Comparison of ENCODE assay signal across 9 cellular contexts in the genomic region with DNA sequence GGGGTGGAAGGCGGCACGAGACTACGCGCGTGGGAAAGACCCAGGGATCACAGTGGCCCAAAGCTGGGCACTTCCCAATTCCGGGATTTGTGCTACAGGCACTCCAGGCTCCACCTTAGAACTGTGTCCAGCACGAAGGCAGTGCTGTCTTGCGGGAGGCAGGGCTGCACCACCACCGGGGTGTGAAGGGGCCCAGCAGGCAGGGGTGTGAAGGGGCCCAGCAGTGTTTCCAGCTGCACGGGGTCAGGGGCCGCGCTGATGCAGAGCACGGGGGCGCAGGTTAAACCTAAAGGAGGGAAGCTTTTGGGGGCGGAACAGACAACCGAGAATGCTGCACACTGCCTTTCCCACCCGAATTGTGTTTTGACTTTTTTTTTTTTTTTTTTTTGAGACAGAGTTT. TPM values are rescaled to one million over a fixed set of nuclear protein-coding genes. Genes with fewer than 3 reads are reported as not detected.
DNase-seq lines count a peak whose midpoint lies in the region; ATAC-seq and TF ChIP-seq lines count a peak whose summit lies in the region.
"Had no signal": no experiment of that assay in that cellular context is flagged by ENCODE, and none has a peak within 500 bp of the region (broad histone marks: within the 10 kb centered on the region; RNA-seq: fewer than 3 reads in every experiment).

No MANE protein-coding gene starts in this region.

- peaks cover 0 to 24% (median 8%) of the 10 kb centered on the region in 5 donors for H3K4me1 ChIP-seq in subcutaneous abdominal adipose tissue (ENCODE audit: control insufficient read depth in 5 of 5, insufficient read depth in 5 of 5, low read length in 5 of 5)

- H3K9me3 ChIP-seq in subcutaneous abdominal adipose tissue (ENCODE audit: control insufficient read depth in 5 of 5, low read length in 5 of 5) = no peaks in the 10 kb centered on the region

- H3K4me1 Mint-ChIP-seq in activated T-cell treated with anti-CD3 and anti-CD28 coated beads, Interleukin-2, amount 50 U/mL, for 4 hours (ENCODE audit: low read depth) = peaks cover 34% of the 10 kb centered on the region
- peaks cover 54% of the 10 kb centered on the region for H3K4me1 Mint-ChIP-seq in activated CD8-positive, alpha-beta T cell treated with anti-CD3 and anti-CD28 coated beads for 36 hours (ENCODE audit: low read depth)

- CTCF ChIA-PET in activated CD8-positive, alpha-beta T cell treated with anti-CD3 and anti-CD28 coated beads for 36 hours (lab: Charles Lee) = interaction anchor here (1.2 kb wide), 1 partner anchor 176 kb away, joined by 3 read pairs; no protein-coding TSS in a partner anchor

- H3K27ac ChIP-seq in layer of hippocampus (ENCODE audit: low read depth, low read length) (peak overlapping the region; percentile 80), subcutaneous abdominal adipose tissue (ENCODE audit: low read depth, low read length) (peak overlapping the region; percentile 82)

- H3K9ac ChIP-seq in subcutaneous abdominal adipose tissue (ENCODE audit: low read length in 5 of 5) = no peak overlapping the region

- H3K27ac Mint-ChIP-seq in activated CD8-positive, alpha-beta T cell treated with anti-CD3 and anti-CD28 coated beads for 36 hours = peak overlapping the region; percentile 88

- peak overlapping the region in 2 of 5 donors; percentile 76 to 84 for H3K4me3 ChIP-seq in subcutaneous abdominal adipose tissue (ENCODE audit: low read depth in 1 of 5, low read length in 5 of 5)

- peak overlapping the region; percentile 89 for H3K4me3 Mint-ChIP-seq in activated T-cell treated with anti-CD3 and anti-CD28 coated beads, Interleukin-2, amount 50 U/mL, for 4 hours
- peak overlapping the region; percentile 93 for H3K4me3 Mint-ChIP-seq in activated CD8-positive, alpha-beta T cell treated with anti-CD3 and anti-CD28 coated beads for 36 hours

- peaks cover 17% of the 10 kb centered on the region for H3K36me3 Mint-ChIP-seq in activated T-cell treated with anti-CD3 and anti-CD28 coated beads, Interleukin-2, amount 50 U/mL, for 4 hours (ENCODE audit: insufficient read depth)
- peaks cover 26% of the 10 kb centered on the region for H3K36me3 Mint-ChIP-seq in activated CD8-positive, alpha-beta T cell treated with anti-CD3 and anti-CD28 coated beads for 36 hours (ENCODE audit: low read depth)

- no peak for ATAC-seq in activated T-cell treated with anti-CD3 and anti-CD28 coated beads, Interleukin-2, amount 50 U/mL, for 4 hours
- ATAC-seq in activated CD8-positive, alpha-beta T cell treated with anti-CD3 and anti-CD28 coated beads for 36 hours = no peak

- intact Hi-C loops in activated CD8-positive, alpha-beta T cell treated with anti-CD3 and anti-CD28 coated beads for 36 hours (cut with micrococcal nuclease) = no loop called here

- H3K36me3 ChIP-seq in subcutaneous abdominal adipose tissue (ENCODE audit: control insufficient read depth in 5 of 5, insufficient read depth in 5 of 5, low read length in 5 of 5) = peaks cover under 1 to 27% (median 12%) of the 10 kb centered on the region in 5 donors

- POLR2A ChIA-PET in activated CD8-positive, alpha-beta T cell treated with anti-CD3 and anti-CD28 coated beads for 36 hours (lab: Charles Lee) = interaction anchor here (0.7 to 1.7 kb wide), 2 partner anchors 51 to 295 kb away, joined by 4 to 11 read pairs; no protein-coding TSS in a partner anchor

- H3K27me3 ChIP-seq in layer of hippocampus (ENCODE audit: control insufficient read depth, insufficient read depth, low read length) = no peaks in the 10 kb centered on the region
- no peaks in the 10 kb centered on the region for H3K27me3 ChIP-seq in subcutaneous abdominal adipose tissue (ENCODE audit: control insufficient read depth in 5 of 5, insufficient read depth in 4 of 5, low read length in 5 of 5)

- H3K9me3 Mint-ChIP-seq in activated T-cell treated with anti-CD3 and anti-CD28 coated beads, Interleukin-2, amount 50 U/mL, for 4 hours = no peaks in the 10 kb centered on the region
- H3K9me3 Mint-ChIP-seq in activated CD8-positive, alpha-beta T cell treated with anti-CD3 and anti-CD28 coated beads for 36 hours = no peaks in the 10 kb centered on the region

- TF ChIP-seq CTCF in activated CD8-positive, alpha-beta T cell treated with anti-CD3 and anti-CD28 coated beads for 36 hours (IDR thresholded peaks at IDR 0.05) = no peak

- DNase-seq in activated T-cell treated with anti-CD3 and anti-CD28 coated beads, Interleukin-2, amount 50 U/mL, for 4 hours = no peak
- DNase-seq in activated T-cell treated with anti-CD3 and anti-CD28 coated beads for 4 hours = no peak
- no peak for DNase-seq in activated CD8-positive, alpha-beta T cell treated with anti-CD3 and anti-CD28 coated beads for 36 hours
- DNase-seq in SKM-1 treated with dmso at 0.1 percent for 144 hours (lab: John Stamatoyannopoulos, UW; ENCODE audit: unreplicated experiment) = no peak
- no peak for DNase-seq in NCI-H1417 (lab: John Stamatoyannopoulos, UW)
- no peak for DNase-seq in SK-N-DZ (ENCODE audit: low spot score)
- DNase-seq: NCI-H2171 had no signal

- H3K27me3 Mint-ChIP-seq in activated T-cell treated with anti-CD3 and anti-CD28 coated beads, Interleukin-2, amount 50 U/mL, for 4 hours (ENCODE audit: low read depth) = no peaks in the 10 kb centered on the region
- no peaks in the 10 kb centered on the region for H3K27me3 Mint-ChIP-seq in activated CD8-positive, alpha-beta T cell treated with anti-CD3 and anti-CD28 coated beads for 36 hours

RNA-seq across cellular contexts. Expression of a gene that starts 1.1 kb away (rescaled TPM):
- total RNA-seq in activated T-cell treated with anti-CD3 and anti-CD28 coated beads, Interleukin-2, amount 50 U/mL, for 4 hours = 100 to 1,000 TPM in 2 of 3 donors, 10 to 100 TPM in 1; 98.9 to 107 (median 101) TPM
- 10 to 100 TPM; 87.1 to 92.4 TPM for total RNA-seq in activated CD8-positive, alpha-beta T cell treated with anti-CD3 and anti-CD28 coated beads for 36 hours
- polyA plus RNA-seq in SK-N-DZ (2014; cell fraction: cytosol; rRNA removed) = 101 and 115 TPM in 2 replicates
- 108 and 121 TPM in 2 replicates for polyA plus RNA-seq in SK-N-DZ (2014; cell fraction: nucleus; rRNA removed)

RNA-seq across cellular contexts. Expression of a gene that starts 51.2 kb away (rescaled TPM):
- 10 to 100 TPM; 17.2 to 22.8 (median 22.2) TPM for total RNA-seq in activated T-cell treated with anti-CD3 and anti-CD28 coated beads, Interleukin-2, amount 50 U/mL, for 4 hours
- total RNA-seq in activated CD8-positive, alpha-beta T cell treated with anti-CD3 and anti-CD28 coated beads for 36 hours = 10 to 100 TPM; 26.3 to 27.9 TPM
- 0.10 and 0.12 TPM in 2 replicates for polyA plus RNA-seq in SK-N-DZ (2014; cell fraction: cytosol; rRNA removed)
- polyA plus RNA-seq in SK-N-DZ (2014; cell fraction: nucleus; rRNA removed) = 0.39 and 1.3 TPM in 2 replicates

RNA-seq across cellular contexts. Expression of a gene that starts 52.2 kb away (rescaled TPM):
- total RNA-seq in activated T-cell treated with anti-CD3 and anti-CD28 coated beads, Interleukin-2, amount 50 U/mL, for 4 hours = 100 to 1,000 TPM in 2 of 3 donors, 10 to 100 TPM in 1; 73.1 to 120 (median 104) TPM
- 100 to 1,000 TPM; 141 to 149 TPM for total RNA-seq in activated CD8-positive, alpha-beta T cell treated with anti-CD3 and anti-CD28 coated beads for 36 hours
- polyA plus RNA-seq in SK-N-DZ (2014; cell fraction: cytosol; rRNA removed) = 79.8 and 84.9 TPM in 2 replicates
- 83.0 and 89.6 TPM in 2 replicates for polyA plus RNA-seq in SK-N-DZ (2014; cell fraction: nucleus; rRNA removed)

RNA-seq across cellular contexts. Expression of a gene that starts 52.4 kb away (rescaled TPM):
- total RNA-seq in activated T-cell treated with anti-CD3 and anti-CD28 coated beads, Interleukin-2, amount 50 U/mL, for 4 hours = 1 to 10 TPM; 4.7 to 7.8 (median 5.7) TPM
- total RNA-seq in activated CD8-positive, alpha-beta T cell treated with anti-CD3 and anti-CD28 coated beads for 36 hours = 1 to 10 TPM; 4.2 to 4.3 TPM
- 5.7 and 8.3 TPM in 2 replicates for polyA plus RNA-seq in SK-N-DZ (2014; cell fraction: cytosol; rRNA removed)
- 2.9 and 3.6 TPM in 2 replicates for polyA plus RNA-seq in SK-N-DZ (2014; cell fraction: nucleus; rRNA removed)
